ENCODE assay signal across 17 cellular contexts in genomic region chr20:41462372-41463161, GRCh38.
DNase-seq lines count a peak whose midpoint lies in the region; ATAC-seq and TF ChIP-seq lines count a peak whose summit lies in the region.
"Had no signal": no experiment of that assay in that cellular context is flagged by ENCODE, and none has a peak within 500 bp of the region (broad histone marks: within the 10 kb centered on the region; RNA-seq: fewer than 3 reads in every experiment).

No MANE protein-coding gene starts in this region.

- H3K27me3 Mint-ChIP-seq in CD14-positive monocyte (ENCODE audit: low read depth in 3 of 3): no peaks in the 10 kb centered on the region
- H3K27me3 Mint-ChIP-seq: type B pancreatic cell had no signal

- peaks cover 3% of the 10 kb centered on the region for H3K36me3 ChIP-seq in GM06990 (ENCODE audit: control insufficient read depth, insufficient read depth, low read length)
- H3K36me3 ChIP-seq: breast epithelium, ovary had no signal

- in situ Hi-C loops in ACHN (cut with HindIII; ENCODE audit: low pct_ligation_motif_present, low pct_unique_long_range_greater_than_20kb, low sequenced_read_pairs): no loop called here

- peaks cover 47 to 49% of the 10 kb centered on the region in 2 donors for H3K36me3 Mint-ChIP-seq in CD14-positive monocyte

- peak; percentile 36 for DNase-seq in GM06990 (ENCODE audit: extremely low read depth, insufficient read length)
- no peak for DNase-seq in stimulated activated CD8-positive, alpha-beta memory T cell treated with anti-CD3 and anti-CD28 coated beads, Interleukin-4, amount 100 ng/mL, for 48 hours
- no peak for DNase-seq in CD14-positive monocyte (ENCODE audit: low spot score)
- DNase-seq in activated effector memory CD4-positive, alpha-beta T cell treated with anti-CD3 and anti-CD28 coated beads, Interleukin-2, amount 50 U/mL, for 16 hours: no peak
- no peak for DNase-seq in ACHN
- DNase-seq: activated CD4-positive, alpha-beta T cell treated with anti-CD3 and anti-CD28 coated beads for 48 hours; effector memory CD4-positive, alpha-beta T cell; gastrocnemius medialis; islet precursor cell; NCI-H510A treated with DMSO at 0.1 percent for 48 hours; ovary; RPMI8226 had no signal

- no peak overlapping the region for H3K4me3 ChIP-seq in GM06990 (replicated peaks; ENCODE audit: low read depth, low read length)
- H3K4me3 ChIP-seq: breast epithelium, gastrocnemius medialis, ovary had no signal

- intact Hi-C loops in CD14-positive monocyte (cut with micrococcal nuclease): no loop called here

- no peak overlapping the region for H3K27ac Mint-ChIP-seq in CD14-positive monocyte
- H3K27ac Mint-ChIP-seq: type B pancreatic cell had no signal

- TF ChIP-seq CTCF in GM06990 (IDR thresholded peaks at IDR 0.05; ENCODE audit: insufficient read depth, low read length, poor library complexity, severe bottlenecking) (no peak), CD14-positive monocyte (IDR thresholded peaks at IDR 0.05) (no peak)

- H3K27me3 ChIP-seq in GM06990 (replicated peaks; ENCODE audit: control insufficient read depth, insufficient read depth, low read length): no peaks in the 10 kb centered on the region
- H3K27me3 ChIP-seq: breast epithelium, gastrocnemius medialis, ovary had no signal

- ATAC-seq in GM18520 (IDR thresholded peaks at IDR 0.05; ENCODE audit: unreplicated experiment): peak; percentile 52
- ATAC-seq in GM21786 (IDR thresholded peaks at IDR 0.05; ENCODE audit: unreplicated experiment): peak; percentile 40
- ATAC-seq in HG03432 (IDR thresholded peaks at IDR 0.05; ENCODE audit: unreplicated experiment): peak; percentile 78
- ATAC-seq: gastrocnemius medialis had no signal

- H3K4me1 Mint-ChIP-seq in CD14-positive monocyte: no peaks in the 10 kb centered on the region

- no peak overlapping the region for H3K4me3 Mint-ChIP-seq in CD14-positive monocyte
- H3K4me3 Mint-ChIP-seq: type B pancreatic cell had no signal

- peaks cover 0 to 9% (median 4%) of the 10 kb centered on the region in 7 donors for H3K9me3 Mint-ChIP-seq in CD14-positive monocyte
